ENCODE assay signal across 10 cellular contexts in the genomic region with DNA sequence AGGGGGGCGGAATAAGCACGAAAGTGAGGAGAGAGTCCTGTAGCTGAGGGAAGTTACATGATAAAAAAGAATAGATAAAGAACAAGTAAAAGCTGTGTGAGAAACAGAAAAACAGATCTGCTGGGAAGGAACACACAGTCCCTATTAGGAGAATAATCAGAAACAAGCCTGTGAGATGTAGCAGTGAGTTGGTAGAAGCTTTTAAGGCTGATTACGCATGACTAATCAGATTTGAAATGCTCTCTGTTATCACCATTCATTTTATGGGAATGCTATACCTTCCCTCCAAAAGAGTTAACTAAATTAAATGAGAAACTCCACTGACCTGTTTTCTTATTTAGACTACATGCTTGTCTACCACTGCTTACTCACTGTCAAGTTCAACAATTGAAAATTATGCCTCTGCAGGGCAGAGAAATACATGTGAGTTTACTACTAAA. TPM values are rescaled to one million over a fixed set of nuclear protein-coding genes. Genes with fewer than 3 reads are reported as not detected.
DNase-seq lines count a peak whose midpoint lies in the region; ATAC-seq and TF ChIP-seq lines count a peak whose summit lies in the region.
"Had no signal": no experiment of that assay in that cellular context is flagged by ENCODE, and none has a peak within 500 bp of the region (broad histone marks: within the 10 kb centered on the region; RNA-seq: fewer than 3 reads in every experiment).

No MANE protein-coding gene starts in this region.

- no peaks in the 10 kb centered on the region for H3K36me3 ChIP-seq in neuron (ENCODE audit: insufficient read depth, low read length)
- no peaks in the 10 kb centered on the region for H3K36me3 ChIP-seq in tibial artery
- H3K36me3 ChIP-seq: colonic mucosa had no signal

- no peak overlapping the region for H2AFZ ChIP-seq in neuron (ENCODE audit: low read depth, low read length)

- H3K4me3 ChIP-seq in neuron (ENCODE audit: low read length) = peak overlapping the region; percentile 25
- no peak overlapping the region for H3K4me3 ChIP-seq in tibial artery
- H3K4me3 ChIP-seq: colonic mucosa had no signal

- H3K27ac ChIP-seq in tibial artery = peak overlapping the region in 1 of 2 donors; percentile 0
- H3K27ac ChIP-seq: colonic mucosa had no signal

- no peaks in the 10 kb centered on the region for H3K9me3 ChIP-seq in neuron (ENCODE audit: low read length)
- no peaks in the 10 kb centered on the region for H3K9me3 ChIP-seq in tibial artery
- H3K9me3 ChIP-seq: colonic mucosa had no signal

- peak; percentile 27 for DNase-seq in Daoy (ENCODE audit: low read depth)
- DNase-seq in SK-N-DZ (ENCODE audit: low spot score) = peak; percentile 93
- peak; percentile 14 for DNase-seq in fibroblast of gingiva (ENCODE audit: low read depth)
- no peak for DNase-seq in SKM-1 treated with dmso at 0.1 percent for 144 hours (lab: John Stamatoyannopoulos, UW; ENCODE audit: unreplicated experiment)
- DNase-seq in OCI-M2 (lab: John Stamatoyannopoulos, UW; ENCODE audit: unreplicated experiment) = no peak
- no peak for DNase-seq in tibial artery
- DNase-seq: colonic mucosa, SW 1271 had no signal

- ATAC-seq in GM19328 (IDR thresholded peaks at IDR 0.05; ENCODE audit: unreplicated experiment) = no peak

- H3K4me1 ChIP-seq in neuron (ENCODE audit: insufficient read depth, low read length) (peaks cover 38% of the 10 kb centered on the region), tibial artery (peaks cover 0 to 45% (median 31%) of the 10 kb centered on the region in 4 donors)
- H3K4me1 ChIP-seq: colonic mucosa had no signal

- intact Hi-C loops in tibial artery (cut with DNase I; ENCODE audit: low total_unique reads) = no loop called here

- no peak for TF ChIP-seq CTCF in tibial artery (IDR thresholded peaks at IDR 0.05)

- H3K27me3 ChIP-seq in neuron (ENCODE audit: insufficient read depth, low read length) = no peaks in the 10 kb centered on the region
- H3K27me3 ChIP-seq in tibial artery = no peaks in the 10 kb centered on the region
- H3K27me3 ChIP-seq: colonic mucosa had no signal

RNA-seq across cellular contexts. Expression of gene REPS1, which starts 15.8 kb away (rescaled TPM):
- total RNA-seq in Daoy (2014; rRNA removed; shearing (Covaris generic)) = 35.8 and 42.1 TPM in 2 replicates
- polyA plus RNA-seq in SK-N-DZ (2014; cell fraction: cytosol; rRNA removed) = 36.7 and 38.4 TPM in 2 replicates
- 34.3 and 46.3 TPM in 2 replicates for polyA plus RNA-seq in SK-N-DZ (2014; cell fraction: nucleus; rRNA removed)

RNA-seq across cellular contexts. Expression of gene ABRACL, which starts 56.3 kb away (rescaled TPM):
- total RNA-seq in Daoy (2014; rRNA removed; shearing (Covaris generic)) = 83.1 and 85.8 TPM in 2 replicates
- 51.9 and 55.9 TPM in 2 replicates for polyA plus RNA-seq in SK-N-DZ (2014; cell fraction: cytosol; rRNA removed)
- 24.0 and 26.2 TPM in 2 replicates for polyA plus RNA-seq in SK-N-DZ (2014; cell fraction: nucleus; rRNA removed)

Comparison
In these comparisons a context has a peak if more than half of its experiments do, and no peak if none do; other contexts are left out.
1. DNase-seq: peak in Daoy (single experiment), SK-N-DZ (single experiment) and fibroblast of gingiva (single experiment); none in SKM-1 treated with dmso at 0.1 percent for 144 hours (single experiment), OCI-M2 (single experiment) and tibial artery (0 of 2).